In genomic region chr5:72543811-72544210, GRCh38 we compare ENCODE assay signal across 25 cellular contexts. TPM values are rescaled to one million over a fixed set of nuclear protein-coding genes. Genes with fewer than 3 reads are reported as not detected.
"Had no signal": no experiment of that assay in that cellular context is flagged by ENCODE, and none has a peak within 500 bp of the region (broad histone marks: within the 10 kb centered on the region; RNA-seq: fewer than 3 reads in every experiment).

No MANE protein-coding gene starts in this region.

- H3K4me1 Mint-ChIP-seq: activated CD4-positive, alpha-beta T cell treated with anti-CD3 and anti-CD28 coated beads for 36 hours; activated T-helper 17 cell treated with anti-CD3 and anti-CD28 coated beads, Interleukin-2, amount 50 U/mL, for 72 hours; stimulated activated memory B cell treated with anti-CD40 and anti-IgM and Interleukin-4, amounts not matched to agents 10 μg/mL and 1 μg/mL and 100 μg/mL, for 72 hours had no signal

- DNase-seq: activated CD4-positive, alpha-beta T cell treated with anti-CD3 and anti-CD28 coated beads for 36 hours; activated CD4-positive, alpha-beta T cell treated with anti-CD3 and anti-CD28 coated beads, Interleukin-2, amount 50 U/mL, for 4 hours; activated CD8-positive, alpha-beta memory T cell treated with anti-CD3 and anti-CD28 coated beads for 24 hours; activated CD8-positive, alpha-beta memory T cell treated with anti-CD3 and anti-CD28 coated beads, Interleukin-2, amount 50 U/mL, for 4 hours; activated T-cell treated with anti-CD3 and anti-CD28 coated beads, Interleukin-2, amount 50 U/mL, for 24 hours; cerebellar nuclear complex; foreskin keratinocyte; left lung; naive thymus-derived CD4-positive, alpha-beta T cell; stimulated activated CD4-positive, alpha-beta T cell treated with anti-CD3 and anti-CD28 coated beads, Interleukin-1b, Interleukin-23, amount 100 ng/mL, for 48 hours; stomach; T1000; transverse colon; uterus had no signal

- H3K9me3 Mint-ChIP-seq: T-helper 1 cell treated with Interleukin-12 subunit alpha and Interleukin-12 subunit beta and Interleukin-4 antibody, amounts not matched to agents 30 μg/mL and 1 μg/mL, for 36 hours had no signal

- H3K27ac Mint-ChIP-seq: activated CD4-positive, alpha-beta T cell treated with anti-CD3 and anti-CD28 coated beads for 36 hours; activated naive CD8-positive, alpha-beta T cell; activated T-cell treated with anti-CD3 and anti-CD28 coated beads, Interleukin-2, amount 50 U/mL, for 24 hours; activated T-helper 17 cell treated with anti-CD3 and anti-CD28 coated beads, Interleukin-2, amount 50 U/mL, for 72 hours; naive thymus-derived CD4-positive, alpha-beta T cell; neural progenitor cell; progenitor cell of endocrine pancreas; stimulated activated memory B cell treated with anti-CD40 and anti-IgM and Interleukin-4, amounts not matched to agents 10 μg/mL and 1 μg/mL and 100 μg/mL, for 72 hours; T-helper 1 cell treated with Interleukin-12 subunit alpha and Interleukin-12 subunit beta and Interleukin-4 antibody, amounts not matched to agents 30 μg/mL and 1 μg/mL, for 36 hours; WTC11 had no signal

- H3K4me3 Mint-ChIP-seq: activated CD4-positive, alpha-beta T cell treated with anti-CD3 and anti-CD28 coated beads for 36 hours; activated naive CD8-positive, alpha-beta T cell; activated T-cell treated with anti-CD3 and anti-CD28 coated beads, Interleukin-2, amount 50 U/mL, for 24 hours; activated T-helper 17 cell treated with anti-CD3 and anti-CD28 coated beads, Interleukin-2, amount 50 U/mL, for 72 hours; naive thymus-derived CD4-positive, alpha-beta T cell; neural progenitor cell; stimulated activated memory B cell treated with anti-CD40 and anti-IgM and Interleukin-4, amounts not matched to agents 10 μg/mL and 1 μg/mL and 100 μg/mL, for 72 hours; T-helper 1 cell treated with Interleukin-12 subunit alpha and Interleukin-12 subunit beta and Interleukin-4 antibody, amounts not matched to agents 30 μg/mL and 1 μg/mL, for 36 hours; WTC11 had no signal

- H2AFZ ChIP-seq: neural progenitor cell had no signal

- H3K9me3 ChIP-seq: suprapubic skin, uterus had no signal

- H3K4me2 ChIP-seq: neural progenitor cell had no signal

- H3K4me1 ChIP-seq: left lung, stomach, suprapubic skin, transverse colon, uterus had no signal

- H3K36me3 Mint-ChIP-seq: naive thymus-derived CD4-positive, alpha-beta T cell had no signal

- H3K9ac ChIP-seq: neural progenitor cell had no signal

- H3K36me3 ChIP-seq: left lung, neural progenitor cell, stomach, suprapubic skin, transverse colon, uterus had no signal

- H3K27me3 Mint-ChIP-seq: progenitor cell of endocrine pancreas had no signal

- H3K4me3 ChIP-seq: left lung, lung, neural progenitor cell, stomach, suprapubic skin, transverse colon, uterus had no signal

- ATAC-seq: activated CD4-positive, alpha-beta T cell treated with anti-CD3 and anti-CD28 coated beads for 36 hours; activated T-helper 17 cell treated with anti-CD3 and anti-CD28 coated beads, Interleukin-2, amount 50 U/mL, for 72 hours; foreskin keratinocyte; left lung; naive thymus-derived CD4-positive, alpha-beta T cell; stimulated activated memory B cell treated with anti-CD40 and anti-IgM and Interleukin-4, amounts not matched to agents 10 μg/mL and 1 μg/mL and 100 μg/mL, for 72 hours; WTC11 had no signal

- H3K27ac ChIP-seq: epithelial cell of prostate, foreskin keratinocyte, left lung, neural progenitor cell, stomach, suprapubic skin, transverse colon, uterus had no signal

- H3K27me3 ChIP-seq: foreskin keratinocyte, left lung, neural progenitor cell, stomach, suprapubic skin, transverse colon, uterus had no signal

RNA-seq across cellular contexts. Expression of gene ZNF366, which starts 36.6 kb away (rescaled TPM):
- total RNA-seq: activated CD4-positive, alpha-beta T cell treated with anti-CD3 and anti-CD28 coated beads for 36 hours; activated T-helper 17 cell treated with anti-CD3 and anti-CD28 coated beads, Interleukin-2, amount 50 U/mL, for 72 hours; fibroblast of lung; foreskin keratinocyte; progenitor cell of endocrine pancreas; WTC11 had no signal
- polyA plus RNA-seq: fibroblast of lung; foreskin keratinocyte; naive thymus-derived CD4-positive, alpha-beta T cell had no signal
